In the genomic region with DNA sequence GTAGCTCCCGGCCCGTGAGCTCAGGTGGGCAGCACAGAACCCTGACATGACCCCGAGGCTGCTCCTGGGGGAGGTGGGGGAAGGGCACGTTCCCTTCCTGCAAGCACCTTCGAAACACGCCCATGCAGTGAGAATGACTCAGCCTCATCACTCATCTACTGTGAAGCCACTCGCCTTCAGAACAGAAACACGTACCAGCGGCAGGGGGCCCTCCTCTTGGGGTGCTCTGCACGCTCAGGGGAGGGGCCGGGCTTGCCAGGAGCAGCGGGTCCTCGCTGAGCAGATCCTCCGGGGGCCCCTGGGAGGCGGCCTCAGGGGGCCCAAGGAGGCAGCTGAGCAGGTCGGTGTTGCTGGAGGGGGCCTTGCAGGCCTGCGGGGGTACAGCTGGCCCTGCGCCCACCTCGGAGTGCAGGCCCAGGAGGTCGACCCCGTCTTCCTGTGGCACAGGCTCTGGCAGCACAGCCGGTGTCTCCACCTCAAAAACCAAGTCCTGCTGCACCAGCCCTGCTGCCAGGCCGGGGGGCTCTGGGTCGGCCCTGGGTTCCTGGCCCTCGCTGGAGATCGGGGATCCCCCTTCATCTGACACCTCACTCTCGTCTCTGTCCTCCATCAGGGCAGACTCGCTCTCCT, we compare ENCODE assay signal across 16 cellular contexts. TPM values are rescaled to one million over a fixed set of nuclear protein-coding genes. Genes with fewer than 3 reads are reported as not detected.
A peak's percentile ranks its signal among the peaks of the same experiment; 100 is the strongest.
DNase-seq lines count a peak whose midpoint lies in the region; ATAC-seq and TF ChIP-seq lines count a peak whose summit lies in the region.
"Had no signal": no experiment of that assay in that cellular context is flagged by ENCODE, and none has a peak within 500 bp of the region (broad histone marks: within the 10 kb centered on the region; RNA-seq: fewer than 3 reads in every experiment).

No MANE protein-coding gene starts in this region.

- H3K27me3 Mint-ChIP-seq in MCF 10A (ENCODE audit: insufficient read depth, unreplicated experiment): no peaks in the 10 kb centered on the region

- H3K27ac ChIP-seq in breast epithelium: no peak overlapping the region
- no peak overlapping the region for H3K27ac ChIP-seq in PC-3 (ENCODE audit: low read length)
- H3K27ac ChIP-seq: heart left ventricle, SJCRH30 had no signal

- no peak for TF ChIP-seq POLR2A in breast epithelium (IDR thresholded peaks at IDR 0.05)

- H3K4me1 ChIP-seq in breast epithelium (no peaks in the 10 kb centered on the region), PC-3 (ENCODE audit: insufficient read depth, low read length) (no peaks in the 10 kb centered on the region)
- H3K4me1 ChIP-seq: heart left ventricle had no signal

- no peaks in the 10 kb centered on the region for H4K20me1 ChIP-seq in PC-3 (ENCODE audit: low read length)

- no peak for TF ChIP-seq CTCF in MCF 10A (IDR thresholded peaks at IDR 0.05; ENCODE audit: unreplicated experiment)
- TF ChIP-seq CTCF in breast epithelium (IDR thresholded peaks at IDR 0.05): no peak
- no peak for TF ChIP-seq CTCF in PC-3 (conservative IDR thresholded peaks at IDR 0.05; ENCODE audit: low read depth, low read length)
- peak; percentile 19 for TF ChIP-seq CTCF in epithelial cell of esophagus (IDR thresholded peaks at IDR 0.05; ENCODE audit: insufficient read depth, low read depth, low read length, missing control alignments)

- no peak overlapping the region for H2AFZ ChIP-seq in PC-3 (ENCODE audit: low read length)

- H3K9me2 ChIP-seq in PC-3 (replicated peaks; ENCODE audit: low read length): no peaks in the 10 kb centered on the region

- H3K27me3 ChIP-seq in breast epithelium: no peaks in the 10 kb centered on the region
- no peaks in the 10 kb centered on the region for H3K27me3 ChIP-seq in PC-3 (ENCODE audit: low read length)
- H3K27me3 ChIP-seq: heart left ventricle, SJCRH30 had no signal

- intact Hi-C loops in MCF 10A (cut with micrococcal nuclease) (no loop called here), breast epithelium (cut with DNase I; ENCODE audit: low total_unique reads) (no loop called here), PC-3 (cut with micrococcal nuclease) (no loop called here)

- no peak overlapping the region for H3K4me2 ChIP-seq in PC-3 (ENCODE audit: low read length)

- POLR2A ChIA-PET in MCF 10A (lab: Yijun Ruan, JAX) (no interaction called here), PC-3 (lab: Charles Lee; ENCODE audit: unreplicated experiment) (no interaction called here)

- CTCF ChIA-PET in MCF 10A (lab: Yijun Ruan, JAX): interaction anchor here (0.9 kb wide), 1 partner anchor 11 kb away, joined by 3 read pairs; no protein-coding TSS in a partner anchor
- CTCF ChIA-PET in PC-3 (lab: Charles Lee): no interaction called here

- H3K36me3 Mint-ChIP-seq in MCF 10A (ENCODE audit: insufficient read depth, unreplicated experiment): peaks cover 26% of the 10 kb centered on the region

- H3K79me2 ChIP-seq in PC-3 (ENCODE audit: low read length): no peaks in the 10 kb centered on the region

- H3K9me3 ChIP-seq in breast epithelium (peaks cover 0 to 6% of the 10 kb centered on the region in 2 donors), PC-3 (ENCODE audit: low read length) (no peaks in the 10 kb centered on the region)
- H3K9me3 ChIP-seq: SJCRH30 had no signal

- H3K4me3 ChIP-seq in breast epithelium (no peak overlapping the region), PC-3 (ENCODE audit: low read length) (no peak overlapping the region), epithelial cell of esophagus (ENCODE audit: low read length) (no peak overlapping the region)
- H3K4me3 ChIP-seq: heart left ventricle, SJCRH30 had no signal

- H3K9me3 Mint-ChIP-seq in MCF 10A (ENCODE audit: unreplicated experiment): no peaks in the 10 kb centered on the region

- ATAC-seq in PC-3: peak; percentile 29; the same call in 1 of the 2 replicates
- ATAC-seq in GM19467 (IDR thresholded peaks at IDR 0.05; ENCODE audit: unreplicated experiment): no peak
- ATAC-seq: heart left ventricle had no signal

- H3K4me1 Mint-ChIP-seq in MCF 10A (ENCODE audit: insufficient read depth, unreplicated experiment): no peaks in the 10 kb centered on the region
- H3K4me1 Mint-ChIP-seq: mesothelial cell of epicardium had no signal

- no peaks in the 10 kb centered on the region for H3K36me3 ChIP-seq in breast epithelium
- no peaks in the 10 kb centered on the region for H3K36me3 ChIP-seq in PC-3 (ENCODE audit: low read depth, low read length)

- peak; percentile 46 for DNase-seq in MCF 10A (ENCODE audit: unreplicated experiment)
- DNase-seq in breast epithelium (ENCODE audit: low spot score in 2 of 2): no peak
- peak; percentile 5 for DNase-seq in PC-3
- DNase-seq in epithelial cell of esophagus (ENCODE audit: low read depth): peak; percentile 78
- DNase-seq in stimulated activated CD8-positive, alpha-beta memory T cell treated with anti-CD3 and anti-CD28 coated beads, Interleukin-4, amount 100 ng/mL, for 48 hours: peak; percentile 49
- DNase-seq in SHP77 (lab: John Stamatoyannopoulos, UW): no peak
- no peak for DNase-seq in activated CD4-positive, CD25-positive, alpha-beta regulatory T cell (lab: John Stamatoyannopoulos, UW)
- DNase-seq: activated CD4-positive, CD25-positive, alpha-beta regulatory T cell treated with anti-CD3 and anti-CD28 coated beads, Interleukin-2, amount 50 U/mL, for 72 hours; H7; NCI-H1436; NCI-H2227 treated with DMSO at 0.1 percent for 48 hours; retina; SJCRH30 had no signal

- H3F3A ChIP-seq in PC-3 (ENCODE audit: low read length, unreplicated experiment): no peaks in the 10 kb centered on the region

- H3K27ac Mint-ChIP-seq in MCF 10A (ENCODE audit: low read depth, unreplicated experiment): no peak overlapping the region
- H3K27ac Mint-ChIP-seq: mesothelial cell of epicardium had no signal

- BruUV-seq in MCF 10A (replicated peaks; lab: Mats Ljungman, UMichigan) (no TSS peak), PC-3 (replicated peaks; lab: Mats Ljungman, UMichigan) (no TSS peak)

- H3K4me3 Mint-ChIP-seq in MCF 10A (ENCODE audit: unreplicated experiment): no peak overlapping the region
- H3K4me3 Mint-ChIP-seq: mesothelial cell of epicardium had no signal

- no peak overlapping the region for H3K9ac ChIP-seq in PC-3 (ENCODE audit: low read length)

RNA-seq across cellular contexts. Expression of gene CPLX1, which starts 40.9 kb away (rescaled TPM):
- total RNA-seq in MCF 10A (2022) (2.7 and 3.5 TPM in 2 replicates), breast epithelium (1 to 10 TPM in 2 of 3 donors, under 1 TPM in 1; 0.16 to 2.6 (median 1.2) TPM), PC-3 (2014; rRNA removed) (0.87 and 2.6 TPM in 2 replicates)

Comparison
In these comparisons a context has a peak if more than half of its experiments do, and no peak if none do; other contexts are left out.
1. DNase-seq: peak in MCF 10A (single experiment), PC-3 (single experiment), epithelial cell of esophagus (single experiment) and stimulated activated CD8-positive, alpha-beta memory T cell treated with anti-CD3 and anti-CD28 coated beads, Interleukin-4, amount 100 ng/mL, for 48 hours (single experiment); none in breast epithelium (0 of 2), SHP77 (0 of 2) and activated CD4-positive, CD25-positive, alpha-beta regulatory T cell (0 of 4).